ENCODE assay signal across 8 cellular contexts in genomic region chr14:26841920-26842741, GRCh38.
DNase-seq lines count a peak whose midpoint lies in the region; ATAC-seq and TF ChIP-seq lines count a peak whose summit lies in the region.

No MANE protein-coding gene starts in this region.

- H3K27me3 ChIP-seq in Peyer's patch (no peaks in the 10 kb centered on the region), esophagus squamous epithelium (no peaks in the 10 kb centered on the region)

- TF ChIP-seq POLR2A in Peyer's patch (IDR thresholded peaks at IDR 0.05) (no peak), esophagus squamous epithelium (IDR thresholded peaks at IDR 0.05) (no peak)

- CTCF ChIA-PET in activated CD8-positive, alpha-beta memory T cell treated with anti-CD3 and anti-CD28 coated beads, Interleukin-2, amount 10 ng/mL, durations not matched to agents 7 days and 5 days (lab: Charles Lee): no interaction called here

- WGBS in esophagus squamous epithelium, 2 donors: 11 to 30% methylated on average over 3 of the region's 3 CpGs

- no peaks in the 10 kb centered on the region for H3K27me3 Mint-ChIP-seq in activated CD8-positive, alpha-beta memory T cell treated with anti-CD3 and anti-CD28 coated beads, Interleukin-2, amount 10 ng/mL, durations not matched to agents 7 days and 5 days

- intact Hi-C loops in esophagus squamous epithelium (cut with DNase I): no loop called here

- TF ChIP-seq CTCF in Peyer's patch (IDR thresholded peaks at IDR 0.05) (no peak), esophagus squamous epithelium (IDR thresholded peaks at IDR 0.05) (no peak)

- DNase-seq in DMS79 (lab: John Stamatoyannopoulos, UW): peak; percentile 39
- DNase-seq in Peyer's patch: peak in 2 of 3 donors; percentile 16 to 66
- peak; percentile 99 for DNase-seq in fibroblast of the conjunctiva (ENCODE audit: low read depth)
- peak; percentile 23 for DNase-seq in pons (ENCODE audit: low spot score)
- DNase-seq in esophagus squamous epithelium (lab: John Stamatoyannopoulos, UW): no peak
- DNase-seq in activated naive CD4-positive, alpha-beta T cell treated with anti-CD3 and anti-CD28 coated beads, Interleukin-2, amount 50 U/mL, for 16 hours: no peak
- no peak for DNase-seq in NK-92 treated with Interleukin-12 subunit alpha and Interleukin-12 subunit beta, amount 100 ng/mL, for 24 hours (lab: John Stamatoyannopoulos, UW)
- DNase-seq in activated CD8-positive, alpha-beta memory T cell treated with anti-CD3 and anti-CD28 coated beads, Interleukin-2, amount 10 ng/mL, durations not matched to agents 7 days and 5 days: no peak

- H3K4me1 ChIP-seq in Peyer's patch (no peaks in the 10 kb centered on the region), esophagus squamous epithelium (peaks cover 0 to 4% (median 0%) of the 10 kb centered on the region in 3 donors)

- no peaks in the 10 kb centered on the region for H3K36me3 ChIP-seq in Peyer's patch
- H3K36me3 ChIP-seq in esophagus squamous epithelium: no peaks in the 10 kb centered on the region

- H3K27ac ChIP-seq in Peyer's patch (peak overlapping the region in 2 of 4 donors; percentile 32 to 49), esophagus squamous epithelium (peak overlapping the region in 2 of 4 donors; percentile 49 to 51)

- H3K9me3 ChIP-seq in Peyer's patch (no peaks in the 10 kb centered on the region), esophagus squamous epithelium (no peaks in the 10 kb centered on the region)

- peaks cover 13% of the 10 kb centered on the region for H3K9me3 Mint-ChIP-seq in activated CD8-positive, alpha-beta memory T cell treated with anti-CD3 and anti-CD28 coated beads, Interleukin-2, amount 10 ng/mL, durations not matched to agents 7 days and 5 days (ENCODE audit: low read depth)

- no peak overlapping the region for H3K27ac Mint-ChIP-seq in activated CD8-positive, alpha-beta memory T cell treated with anti-CD3 and anti-CD28 coated beads, Interleukin-2, amount 10 ng/mL, durations not matched to agents 7 days and 5 days

- H3K4me3 ChIP-seq in Peyer's patch (no peak overlapping the region), esophagus squamous epithelium (no peak overlapping the region)

- no peak overlapping the region for H3K4me3 Mint-ChIP-seq in activated CD8-positive, alpha-beta memory T cell treated with anti-CD3 and anti-CD28 coated beads, Interleukin-2, amount 10 ng/mL, durations not matched to agents 7 days and 5 days

- no peaks in the 10 kb centered on the region for H3K4me1 Mint-ChIP-seq in activated CD8-positive, alpha-beta memory T cell treated with anti-CD3 and anti-CD28 coated beads, Interleukin-2, amount 10 ng/mL, durations not matched to agents 7 days and 5 days

- no peak for ATAC-seq in activated CD8-positive, alpha-beta memory T cell treated with anti-CD3 and anti-CD28 coated beads, Interleukin-2, amount 10 ng/mL, durations not matched to agents 7 days and 5 days

- no peaks in the 10 kb centered on the region for H3K36me3 Mint-ChIP-seq in activated CD8-positive, alpha-beta memory T cell treated with anti-CD3 and anti-CD28 coated beads, Interleukin-2, amount 10 ng/mL, durations not matched to agents 7 days and 5 days

Comparison
In these comparisons a context has a peak if more than half of its experiments do, and no peak if none do; other contexts are left out.
1. DNase-seq: peak in DMS79 (single experiment), Peyer's patch (2 of 3), fibroblast of the conjunctiva (single experiment) and pons (single experiment); none in esophagus squamous epithelium (single experiment), activated naive CD4-positive, alpha-beta T cell treated with anti-CD3 and anti-CD28 coated beads, Interleukin-2, amount 50 U/mL, for 16 hours (single experiment), NK-92 treated with Interleukin-12 subunit alpha and Interleukin-12 subunit beta, amount 100 ng/mL, for 24 hours (single experiment) and activated CD8-positive, alpha-beta memory T cell treated with anti-CD3 and anti-CD28 coated beads, Interleukin-2, amount 10 ng/mL, durations not matched to agents 7 days and 5 days (single experiment).